ENCODE assay signal across 22 cellular contexts in the genomic region with DNA sequence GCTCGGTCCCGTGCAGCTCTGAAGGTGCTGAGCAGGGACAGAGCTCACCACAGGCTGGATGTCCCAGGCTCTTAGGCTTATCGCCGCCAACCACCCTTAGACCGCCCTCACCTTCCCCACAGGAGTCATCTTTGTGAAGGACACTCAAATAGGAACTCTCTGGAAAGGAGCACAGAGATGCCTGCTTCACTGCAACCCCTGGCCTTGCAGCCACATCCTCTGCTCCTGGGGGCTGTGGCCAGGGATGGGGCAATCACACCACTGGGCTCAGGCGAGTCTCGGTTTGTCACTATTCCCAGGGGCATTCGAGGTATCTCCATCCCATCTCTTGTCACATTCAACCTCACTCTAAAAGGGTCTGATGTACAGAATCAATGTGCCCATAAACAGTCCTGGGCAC. TPM values are rescaled to one million over a fixed set of nuclear protein-coding genes. Genes with fewer than 3 reads are reported as not detected.
DNase-seq lines count a peak whose midpoint lies in the region; ATAC-seq and TF ChIP-seq lines count a peak whose summit lies in the region.
"Had no signal": no experiment of that assay in that cellular context is flagged by ENCODE, and none has a peak within 500 bp of the region (broad histone marks: within the 10 kb centered on the region; RNA-seq: fewer than 3 reads in every experiment).

No MANE protein-coding gene starts in this region.

- no peak overlapping the region for H3K4me3 ChIP-seq in body of pancreas
- H3K4me3 ChIP-seq in stomach: no peak overlapping the region

- CTCF ChIA-PET in Calu3 (lab: Charles Lee): interaction anchor here (0.9 to 1.8 kb wide), 8 partner anchors 12 to 158 kb away, joined by 3 to 12 read pairs (median 5); a partner anchor contains a TSS

- no TSS peak for BruUV-seq in Calu3 (replicated peaks; lab: Mats Ljungman, UMichigan)

- TF ChIP-seq CTCF in Calu3 (IDR thresholded peaks at IDR 0.05; ENCODE audit: unreplicated experiment): no peak
- TF ChIP-seq CTCF in body of pancreas (IDR thresholded peaks at IDR 0.05): no peak
- no peak for TF ChIP-seq CTCF in mesothelial cell of epicardium (IDR thresholded peaks at IDR 0.05; ENCODE audit: unreplicated experiment)
- no peak for TF ChIP-seq CTCF in stomach (IDR thresholded peaks at IDR 0.05)

- H3K36me3 Mint-ChIP-seq in Calu3 (ENCODE audit: insufficient read depth, unreplicated experiment): peaks cover 37% of the 10 kb centered on the region
- H3K36me3 Mint-ChIP-seq in mesothelial cell of epicardium: no peaks in the 10 kb centered on the region
- H3K36me3 Mint-ChIP-seq: naive thymus-derived CD4-positive, alpha-beta T cell had no signal

- no peaks in the 10 kb centered on the region for H3K27me3 ChIP-seq in body of pancreas
- no peaks in the 10 kb centered on the region for H3K27me3 ChIP-seq in stomach

- 79 to 82% methylated on average over 8 of the region's 8 CpGs for WGBS in body of pancreas, 2 donors
- WGBS in stomach, 5 donors: 71 to 89% (median 79%) methylated on average over 8 of the region's 8 CpGs

- no peaks in the 10 kb centered on the region for H3K9me3 ChIP-seq in body of pancreas
- no peaks in the 10 kb centered on the region for H3K9me3 ChIP-seq in stomach

- H3K4me1 ChIP-seq in body of pancreas (peaks cover 26% of the 10 kb centered on the region), stomach (peaks cover 5 to 37% (median 28%) of the 10 kb centered on the region in 4 donors)

- intact Hi-C loops in Calu3 (cut with micrococcal nuclease; ENCODE audit: unreplicated experiment) (no loop called here), body of pancreas (cut with DNase I) (no loop called here), stomach (cut with DNase I; ENCODE audit: low total_unique reads) (loop anchor here (10.0 kb wide), 1 partner anchor 141 kb away; no protein-coding TSS in a partner anchor)

- H3K36me3 ChIP-seq in body of pancreas (replicated peaks in 1 of 2; ENCODE audit: insufficient read depth in 1 of 2, low read depth in 2 of 2) (no peaks in the 10 kb centered on the region), stomach (peaks cover 0 to 4% (median 0%) of the 10 kb centered on the region in 4 donors)

- H3K27me3 Mint-ChIP-seq in Calu3 (ENCODE audit: unreplicated experiment) (no peaks in the 10 kb centered on the region), mesothelial cell of epicardium (ENCODE audit: low read depth) (no peaks in the 10 kb centered on the region)

- TF ChIP-seq EP300 in stomach (IDR thresholded peaks at IDR 0.05): no peak

- H3K4me3 Mint-ChIP-seq in Calu3 (ENCODE audit: low read depth, unreplicated experiment): peak overlapping the region; percentile 44
- H3K4me3 Mint-ChIP-seq in mesothelial cell of epicardium: no peak overlapping the region
- H3K4me3 Mint-ChIP-seq: activated CD4-positive, alpha-beta T cell treated with anti-CD3 and anti-CD28 coated beads, Interleukin-2, amount 10 ng/mL, durations not matched to agents 24 days and 14 days; CD4-positive, alpha-beta T cell; naive thymus-derived CD4-positive, alpha-beta T cell; stimulated activated naive CD8-positive, alpha-beta T cell treated with anti-CD3 and anti-CD28 coated beads, Interleukin-15, amount 100 ng/mL, for 72 hours had no signal

- H3K27ac Mint-ChIP-seq in Calu3 (ENCODE audit: unreplicated experiment) (peak overlapping the region; percentile 99), mesothelial cell of epicardium (peak overlapping the region; percentile 75)
- H3K27ac Mint-ChIP-seq: activated CD4-positive, alpha-beta T cell treated with anti-CD3 and anti-CD28 coated beads, Interleukin-2, amount 10 ng/mL, durations not matched to agents 24 days and 14 days; CD4-positive, alpha-beta T cell; naive thymus-derived CD4-positive, alpha-beta T cell had no signal

- DNase-seq in Calu3: no peak
- no peak for DNase-seq in body of pancreas
- no peak for DNase-seq in mesothelial cell of epicardium (ENCODE audit: low spot score in 2 of 2, unreplicated experiment in 2 of 2)
- no peak for DNase-seq in stomach
- DNase-seq in T-helper 9 cell: no peak
- no peak for DNase-seq in activated CD8-positive, alpha-beta memory T cell treated with anti-CD3 and anti-CD28 coated beads, Interleukin-2, amount 50 U/mL, for 48 hours
- no peak for DNase-seq in HT-29 (ENCODE audit: low spot score)
- DNase-seq: activated CD4-positive, alpha-beta T cell treated with anti-CD3 and anti-CD28 coated beads, Interleukin-2, amount 10 ng/mL, durations not matched to agents 24 days and 14 days; activated CD8-positive, alpha-beta memory T cell treated with anti-CD3 and anti-CD28 coated beads, Interleukin-2, amount 50 U/mL, for 4 hours; activated gamma-delta T cell treated with Interleukin-2 at 50 U/mL for 16 hours; amniotic stem cell; caudate nucleus; CD4-positive, alpha-beta T cell; Karpas-422; naive thymus-derived CD4-positive, alpha-beta T cell; NCI-H1092 treated with DMSO at 0.1 percent for 48 hours; NCI-H2081 treated with DMSO at 0.1 percent for 48 hours; stimulated activated CD4-positive, alpha-beta T cell treated with anti-CD3 and anti-CD28 coated beads, Interleukin-2, amount 100 ng/mL, for 48 hours; stimulated activated naive CD8-positive, alpha-beta T cell treated with anti-CD3 and anti-CD28 coated beads, Interleukin-15, amount 100 ng/mL, for 72 hours; SW 1271 had no signal

- ATAC-seq in body of pancreas (no peak), HG02840 (IDR thresholded peaks at IDR 0.05; ENCODE audit: low FRiP score, unreplicated experiment) (no peak)
- ATAC-seq: naive thymus-derived CD4-positive, alpha-beta T cell; stimulated activated naive CD8-positive, alpha-beta T cell treated with anti-CD3 and anti-CD28 coated beads, Interleukin-15, amount 100 ng/mL, for 72 hours had no signal

- H3K4me1 Mint-ChIP-seq in Calu3 (ENCODE audit: low read depth, unreplicated experiment): peaks cover 49% of the 10 kb centered on the region
- peaks cover 23% of the 10 kb centered on the region for H3K4me1 Mint-ChIP-seq in mesothelial cell of epicardium
- H3K4me1 Mint-ChIP-seq: activated CD4-positive, alpha-beta T cell treated with anti-CD3 and anti-CD28 coated beads, Interleukin-2, amount 10 ng/mL, durations not matched to agents 24 days and 14 days; naive thymus-derived CD4-positive, alpha-beta T cell; stimulated activated naive CD8-positive, alpha-beta T cell treated with anti-CD3 and anti-CD28 coated beads, Interleukin-15, amount 100 ng/mL, for 72 hours had no signal

- H3K9me3 Mint-ChIP-seq in Calu3 (ENCODE audit: low read depth, unreplicated experiment): no peaks in the 10 kb centered on the region
- no peaks in the 10 kb centered on the region for H3K9me3 Mint-ChIP-seq in mesothelial cell of epicardium
- H3K9me3 Mint-ChIP-seq: activated CD4-positive, alpha-beta T cell treated with anti-CD3 and anti-CD28 coated beads, Interleukin-2, amount 10 ng/mL, durations not matched to agents 24 days and 14 days; CD4-positive, alpha-beta T cell; stimulated activated naive CD8-positive, alpha-beta T cell treated with anti-CD3 and anti-CD28 coated beads, Interleukin-15, amount 100 ng/mL, for 72 hours had no signal

- TF ChIP-seq POLR2A in body of pancreas (IDR thresholded peaks at IDR 0.05) (no peak), stomach (IDR thresholded peaks at IDR 0.05) (no peak)

- peak overlapping the region; percentile 85 to 94 (median 88) for H3K27ac ChIP-seq in body of pancreas
- H3K27ac ChIP-seq in stomach: peak overlapping the region; percentile 68 to 86 (median 74)

RNA-seq across cellular contexts. Expression of a gene that starts 10.9 kb away (rescaled TPM):
- total RNA-seq in Calu3 (2022): 22.6 and 24.4 TPM in 2 replicates
- total RNA-seq in body of pancreas: 10 to 100 TPM; 13.0 to 57.0 TPM
- total RNA-seq in mesothelial cell of epicardium: 14.5 to 16.7 TPM (median 15.4 TPM) in 3 replicates
- 10 to 100 TPM in 2 of 5 donors, 1 to 10 TPM in 2, not detected in 1; 6.1 to 33.6 (median 11.6) TPM for total RNA-seq in stomach
- polyA plus RNA-seq in stomach: 1 to 10 TPM; 2.0 to 4.7 (median 4.4) TPM
- 21.5 and 24.4 TPM in 2 replicates for total RNA-seq in HT-29 (2014; rRNA removed; shearing (Covaris generic))
- polyA plus RNA-seq: naive thymus-derived CD4-positive, alpha-beta T cell had no signal

RNA-seq across cellular contexts. Expression of a gene that starts 12.0 kb away (rescaled TPM):
- 8.5 and 8.8 TPM in 2 replicates for total RNA-seq in Calu3 (2022)
- total RNA-seq in body of pancreas: 10 to 100 TPM; 11.2 to 30.0 TPM
- total RNA-seq in mesothelial cell of epicardium: 5.5 to 6.2 TPM (median 5.7 TPM) in 3 replicates
- total RNA-seq in stomach: 100 to 1,000 TPM in 1 of 5 donors, 10 to 100 TPM in 3, 1 to 10 TPM in 1; 5.8 to 127 (median 15.8) TPM
- polyA plus RNA-seq in stomach: 10 to 100 TPM in 2 of 3 donors, 1 to 10 TPM in 1; 10.0 to 38.8 (median 11.8) TPM
- total RNA-seq in HT-29 (2014; rRNA removed; shearing (Covaris generic)): 70.5 and 70.9 TPM in 2 replicates
- total RNA-seq: activated CD4-positive, alpha-beta T cell treated with anti-CD3 and anti-CD28 coated beads, Interleukin-2, amount 10 ng/mL, durations not matched to agents 24 days and 14 days; CD4-positive, alpha-beta T cell had no signal

RNA-seq across cellular contexts. Expression of a gene that starts 25.6 kb away (rescaled TPM):
- 10.2 and 10.8 TPM in 2 replicates for total RNA-seq in Calu3 (2022)
- total RNA-seq in body of pancreas: 10 to 100 TPM in 1 of 2 donors, 1 to 10 TPM in 1; 5.4 to 13.8 TPM
- total RNA-seq in mesothelial cell of epicardium: 3.0 to 4.1 TPM (median 3.7 TPM) in 3 replicates
- 100 to 1,000 TPM in 1 of 5 donors, 10 to 100 TPM in 1, 1 to 10 TPM in 1, under 1 TPM in 1, not detected in 1; 0.89 to 837 (median 9.6) TPM for total RNA-seq in stomach
- polyA plus RNA-seq in stomach: 10 to 100 TPM in 1 of 3 donors, 1 to 10 TPM in 2; 1.5 to 16.7 (median 2.9) TPM
- 18.3 and 23.2 TPM in 2 replicates for total RNA-seq in HT-29 (2014; rRNA removed; shearing (Covaris generic))
- total RNA-seq: CD4-positive, alpha-beta T cell had no signal
- polyA plus RNA-seq: AG04450; naive thymus-derived CD4-positive, alpha-beta T cell had no signal
